In genomic region chr2:33478968-33479691, GRCh38 we compare ENCODE assay signal across 16 cellular contexts. TPM values are rescaled to one million over a fixed set of nuclear protein-coding genes. Genes with fewer than 3 reads are reported as not detected.
DNase-seq lines count a peak whose midpoint lies in the region; ATAC-seq lines count a peak whose summit lies in the region.
"Had no signal": no experiment of that assay in that cellular context is flagged by ENCODE, and none has a peak within 500 bp of the region (broad histone marks: within the 10 kb centered on the region; RNA-seq: fewer than 3 reads in every experiment).

No MANE protein-coding gene starts in this region.

- H3K27me3 Mint-ChIP-seq in stimulated activated naive CD8-positive, alpha-beta T cell treated with anti-CD3 and anti-CD28 coated beads, Interleukin-15, Interleukin-2, amounts not matched to agents 100 ng/mL and 50 ng/mL, for 24 hours, result no peaks in the 10 kb centered on the region
- no peaks in the 10 kb centered on the region for H3K27me3 Mint-ChIP-seq in stimulated activated naive CD8-positive, alpha-beta T cell treated with anti-CD3 and anti-CD28 coated beads, Interleukin-15, amount 100 ng/mL, for 72 hours
- no peaks in the 10 kb centered on the region for H3K27me3 Mint-ChIP-seq in activated naive CD8-positive, alpha-beta T cell treated with anti-CD3 and anti-CD28 coated beads, Interleukin-2, amount 50 U/mL, for 24 hours
- H3K27me3 Mint-ChIP-seq: activated CD8-positive, alpha-beta memory T cell treated with anti-CD3 and anti-CD28 coated beads, Interleukin-2, amount 10 ng/mL, durations not matched to agents 7 days and 5 days had no signal

- intact Hi-C loops in aorta (cut with DNase I), result loop anchor here (5.0 kb wide), 2 partner anchors 98 to 103 kb away; no protein-coding TSS in a partner anchor

- no peaks in the 10 kb centered on the region for H3K9me3 ChIP-seq in aorta (ENCODE audit: control insufficient read depth, low read length)
- H3K9me3 ChIP-seq: A549, tibial nerve had no signal

- no peaks in the 10 kb centered on the region for H3K9me3 Mint-ChIP-seq in stimulated activated naive CD8-positive, alpha-beta T cell treated with anti-CD3 and anti-CD28 coated beads, Interleukin-15, Interleukin-2, amounts not matched to agents 100 ng/mL and 50 ng/mL, for 24 hours
- H3K9me3 Mint-ChIP-seq in stimulated activated naive CD8-positive, alpha-beta T cell treated with anti-CD3 and anti-CD28 coated beads, Interleukin-15, amount 100 ng/mL, for 72 hours, result no peaks in the 10 kb centered on the region
- H3K9me3 Mint-ChIP-seq in activated naive CD8-positive, alpha-beta T cell treated with anti-CD3 and anti-CD28 coated beads, Interleukin-2, amount 50 U/mL, for 24 hours, result no peaks in the 10 kb centered on the region

- H3K27me3 ChIP-seq in layer of hippocampus (ENCODE audit: control insufficient read depth, insufficient read depth, low read length), result no peaks in the 10 kb centered on the region
- no peaks in the 10 kb centered on the region for H3K27me3 ChIP-seq in aorta (ENCODE audit: control insufficient read depth in 1 of 2, insufficient read depth in 2 of 2, low read length in 1 of 2)
- H3K27me3 ChIP-seq: tibial nerve had no signal

- peaks cover 56% of the 10 kb centered on the region for H3K4me1 Mint-ChIP-seq in stimulated activated naive CD8-positive, alpha-beta T cell treated with anti-CD3 and anti-CD28 coated beads, Interleukin-15, Interleukin-2, amounts not matched to agents 100 ng/mL and 50 ng/mL, for 24 hours (ENCODE audit: low read depth)
- peaks cover 56% of the 10 kb centered on the region for H3K4me1 Mint-ChIP-seq in stimulated activated naive CD8-positive, alpha-beta T cell treated with anti-CD3 and anti-CD28 coated beads, Interleukin-15, amount 100 ng/mL, for 72 hours
- peaks cover 61% of the 10 kb centered on the region for H3K4me1 Mint-ChIP-seq in activated naive CD8-positive, alpha-beta T cell treated with anti-CD3 and anti-CD28 coated beads, Interleukin-2, amount 50 U/mL, for 24 hours

- no peak for DNase-seq in stimulated activated naive CD8-positive, alpha-beta T cell treated with anti-CD3 and anti-CD28 coated beads, Interleukin-15, amount 100 ng/mL, for 72 hours
- DNase-seq in activated naive CD8-positive, alpha-beta T cell treated with anti-CD3 and anti-CD28 coated beads, Interleukin-2, amount 50 U/mL, for 24 hours, result no peak
- DNase-seq in aorta, result no peak
- DNase-seq in stimulated activated CD4-positive, alpha-beta T cell treated with anti-CD3 and anti-CD28 coated beads, Interleukin-4, amount 100 ng/mL, for 1 hour, result no peak
- DNase-seq in NCI-H1105 treated with DMSO at 0.1 percent for 48 hours (lab: John Stamatoyannopoulos, UW), result no peak
- DNase-seq: activated CD8-positive, alpha-beta memory T cell treated with anti-CD3 and anti-CD28 coated beads, Interleukin-2, amount 10 ng/mL, durations not matched to agents 7 days and 5 days; activated naive CD4-positive, alpha-beta T cell treated with anti-CD3 and anti-CD28 coated beads, Interleukin-2, amount 50 U/mL, for 16 hours; H9; NCI-H1092; NCI-H524; SHP77 treated with DMSO at 0.1 percent for 48 hours had no signal

- H3K27ac Mint-ChIP-seq in stimulated activated naive CD8-positive, alpha-beta T cell treated with anti-CD3 and anti-CD28 coated beads, Interleukin-15, Interleukin-2, amounts not matched to agents 100 ng/mL and 50 ng/mL, for 24 hours, result peak overlapping the region; percentile 49
- H3K27ac Mint-ChIP-seq in stimulated activated naive CD8-positive, alpha-beta T cell treated with anti-CD3 and anti-CD28 coated beads, Interleukin-15, amount 100 ng/mL, for 72 hours, result no peak overlapping the region
- H3K27ac Mint-ChIP-seq in activated naive CD8-positive, alpha-beta T cell treated with anti-CD3 and anti-CD28 coated beads, Interleukin-2, amount 50 U/mL, for 24 hours, result peak overlapping the region; percentile 4
- H3K27ac Mint-ChIP-seq: activated CD8-positive, alpha-beta memory T cell treated with anti-CD3 and anti-CD28 coated beads, Interleukin-2, amount 10 ng/mL, durations not matched to agents 7 days and 5 days; H9 had no signal

- H3K27ac ChIP-seq in layer of hippocampus (ENCODE audit: low read depth, low read length), result peak overlapping the region; percentile 59
- H3K27ac ChIP-seq in aorta (ENCODE audit: low read depth in 1 of 2, low read length in 2 of 2), result no peak overlapping the region
- H3K27ac ChIP-seq: A549 had no signal

- peaks cover 0 to 5% of the 10 kb centered on the region in 2 donors for H3K4me1 ChIP-seq in aorta (ENCODE audit: control insufficient read depth in 1 of 2, insufficient read depth in 2 of 2, low read length in 2 of 2)

- H3K4me3 Mint-ChIP-seq in stimulated activated naive CD8-positive, alpha-beta T cell treated with anti-CD3 and anti-CD28 coated beads, Interleukin-15, Interleukin-2, amounts not matched to agents 100 ng/mL and 50 ng/mL, for 24 hours, result peak overlapping the region; percentile 31
- no peak overlapping the region for H3K4me3 Mint-ChIP-seq in stimulated activated naive CD8-positive, alpha-beta T cell treated with anti-CD3 and anti-CD28 coated beads, Interleukin-15, amount 100 ng/mL, for 72 hours
- peak overlapping the region; percentile 32 for H3K4me3 Mint-ChIP-seq in activated naive CD8-positive, alpha-beta T cell treated with anti-CD3 and anti-CD28 coated beads, Interleukin-2, amount 50 U/mL, for 24 hours
- H3K4me3 Mint-ChIP-seq: H9 had no signal

- no peaks in the 10 kb centered on the region for H3K36me3 Mint-ChIP-seq in stimulated activated naive CD8-positive, alpha-beta T cell treated with anti-CD3 and anti-CD28 coated beads, Interleukin-15, Interleukin-2, amounts not matched to agents 100 ng/mL and 50 ng/mL, for 24 hours (ENCODE audit: low read depth)
- peaks cover 4% of the 10 kb centered on the region for H3K36me3 Mint-ChIP-seq in activated naive CD8-positive, alpha-beta T cell treated with anti-CD3 and anti-CD28 coated beads, Interleukin-2, amount 50 U/mL, for 24 hours (ENCODE audit: low read depth)

- H3K4me3 ChIP-seq in aorta (ENCODE audit: low read length in 2 of 2), result no peak overlapping the region
- H3K4me3 ChIP-seq: A549 had no signal

- WGBS in aorta, 2 donors, result 90 to 94% methylated on average over 8 of the region's 8 CpGs

- ATAC-seq in stimulated activated naive CD8-positive, alpha-beta T cell treated with anti-CD3 and anti-CD28 coated beads, Interleukin-15, amount 100 ng/mL, for 72 hours, result no peak
- ATAC-seq in activated naive CD8-positive, alpha-beta T cell treated with anti-CD3 and anti-CD28 coated beads, Interleukin-2, amount 50 U/mL, for 24 hours, result no peak
- ATAC-seq in aorta (ENCODE audit: low FRiP score) (no peak), GM21576 (IDR thresholded peaks at IDR 0.05; ENCODE audit: unreplicated experiment) (no peak)
- ATAC-seq: A549; activated CD8-positive, alpha-beta memory T cell treated with anti-CD3 and anti-CD28 coated beads, Interleukin-2, amount 10 ng/mL, durations not matched to agents 7 days and 5 days had no signal

- no peaks in the 10 kb centered on the region for H3K36me3 ChIP-seq in aorta (ENCODE audit: control insufficient read depth in 1 of 2, insufficient read depth in 2 of 2, low read length in 1 of 2)
- H3K36me3 ChIP-seq: tibial nerve had no signal

RNA-seq across cellular contexts. Expression of gene RASGRP3, which starts 2.7 kb away (rescaled TPM):
- total RNA-seq in aorta, result 10 to 100 TPM; 12.8 to 22.3 TPM
- 1 to 10 TPM in 1 of 2 donors, under 1 TPM in 1; 0.46 to 3.0 TPM for polyA plus RNA-seq in aorta
- total RNA-seq: H9 had no signal

Comparison
In these comparisons a context has a peak if more than half of its experiments do, and no peak if none do; other contexts are left out.
1. H3K27ac Mint-ChIP-seq: peak in stimulated activated naive CD8-positive, alpha-beta T cell treated with anti-CD3 and anti-CD28 coated beads, Interleukin-15, Interleukin-2, amounts not matched to agents 100 ng/mL and 50 ng/mL, for 24 hours (single experiment) and activated naive CD8-positive, alpha-beta T cell treated with anti-CD3 and anti-CD28 coated beads, Interleukin-2, amount 50 U/mL, for 24 hours (single experiment); none in stimulated activated naive CD8-positive, alpha-beta T cell treated with anti-CD3 and anti-CD28 coated beads, Interleukin-15, amount 100 ng/mL, for 72 hours (0 of 2).
2. H3K4me3 Mint-ChIP-seq: peak in stimulated activated naive CD8-positive, alpha-beta T cell treated with anti-CD3 and anti-CD28 coated beads, Interleukin-15, Interleukin-2, amounts not matched to agents 100 ng/mL and 50 ng/mL, for 24 hours (single experiment) and activated naive CD8-positive, alpha-beta T cell treated with anti-CD3 and anti-CD28 coated beads, Interleukin-2, amount 50 U/mL, for 24 hours (single experiment); none in stimulated activated naive CD8-positive, alpha-beta T cell treated with anti-CD3 and anti-CD28 coated beads, Interleukin-15, amount 100 ng/mL, for 72 hours (0 of 2).